In the genomic region with DNA sequence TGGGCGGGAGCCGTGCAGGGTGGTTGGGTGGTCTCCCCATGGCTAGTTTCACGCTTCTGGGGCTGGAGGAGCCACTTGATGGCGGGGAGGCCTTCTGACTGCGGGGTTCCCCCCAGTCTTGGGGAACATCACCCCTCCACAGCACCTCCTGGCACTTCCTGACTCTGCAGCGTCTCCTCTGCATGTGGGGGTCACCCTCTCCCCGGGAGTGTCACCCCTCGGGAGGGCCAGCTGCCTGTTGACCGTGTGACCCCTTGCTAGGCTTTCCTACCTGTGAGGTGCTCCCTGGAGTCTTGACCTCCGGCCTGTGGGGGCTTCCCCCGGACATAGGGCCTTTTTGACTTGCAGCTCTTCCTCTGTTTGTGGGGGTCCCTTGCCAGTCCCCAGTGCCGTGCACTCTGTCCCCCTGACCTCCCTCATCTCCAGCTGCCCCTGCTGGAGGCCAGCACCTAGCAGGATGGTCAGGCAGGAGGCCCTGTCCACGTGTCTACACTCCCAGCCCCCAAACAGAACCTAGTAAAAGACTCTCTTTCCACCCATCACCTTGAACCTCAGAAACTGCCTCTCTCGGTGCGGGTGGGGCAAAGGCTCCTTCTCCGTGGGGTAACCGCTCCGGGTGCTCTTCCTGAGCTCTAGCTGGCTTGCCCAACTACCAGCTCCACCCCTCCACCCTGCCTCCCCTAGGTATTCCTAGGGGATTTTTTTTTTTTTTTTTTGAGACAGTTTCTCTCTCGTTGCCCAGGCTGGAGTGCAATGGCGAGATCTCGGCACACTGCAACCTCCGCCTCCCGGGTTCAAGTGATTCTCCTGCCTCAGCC, we compare ENCODE assay signal across 8 cellular contexts. TPM values are rescaled to one million over a fixed set of nuclear protein-coding genes. Genes with fewer than 3 reads are reported as not detected.
DNase-seq lines count a peak whose midpoint lies in the region; ATAC-seq and TF ChIP-seq lines count a peak whose summit lies in the region.

No MANE protein-coding gene starts in this region.

- H3K4me1 ChIP-seq in SK-N-SH (ENCODE audit: control insufficient read depth in 1 of 2, insufficient read depth in 2 of 2, low read depth in 1 of 2, low read length in 1 of 2) (peaks cover 0 to 13% of the 10 kb centered on the region in 2 experiments; a peak in 1 of 4 replicates), cardiac muscle cell (ENCODE audit: low read depth) (peaks cover 5% of the 10 kb centered on the region)

- no peaks in the 10 kb centered on the region for H3K27me3 ChIP-seq in SK-N-SH (ENCODE audit: insufficient read depth)
- H3K27me3 ChIP-seq in cardiac muscle cell, result no peaks in the 10 kb centered on the region

- peak overlapping the region; percentile 84 for H3K4me2 ChIP-seq in SK-N-SH

- TF ChIP-seq EP300 in SK-N-SH (IDR thresholded peaks at IDR 0.05; ENCODE audit: borderline replicate concordance in 1 of 2, low read depth in 1 of 2, low read length in 1 of 2), result no peak

- ATAC-seq in GM21390 (IDR thresholded peaks at IDR 0.05; ENCODE audit: unreplicated experiment), result peak; percentile 7
- no peak for ATAC-seq in activated naive CD4-positive, alpha-beta T cell treated with anti-CD3 and anti-CD28 coated beads, Interleukin-2, amount 50 U/mL, for 72 hours

- TF ChIP-seq CTCF in 22Rv1 (IDR thresholded peaks at IDR 0.05) (no peak; the same call in 1 of the 2 replicates), SK-N-SH (IDR thresholded peaks at IDR 0.05) (no peak), cardiac muscle cell (IDR thresholded peaks at IDR 0.05; ENCODE audit: low read depth, low read length) (no peak), GM20000 (IDR thresholded peaks at IDR 0.05; ENCODE audit: extremely low read depth, missing control alignments) (no peak)

- H3K27ac Mint-ChIP-seq in activated naive CD4-positive, alpha-beta T cell treated with anti-CD3 and anti-CD28 coated beads, Interleukin-2, amount 50 U/mL, for 72 hours, result peak overlapping the region in 1 of 2 donors; percentile 71

- no peaks in the 10 kb centered on the region for H4K20me1 ChIP-seq in SK-N-SH (ENCODE audit: insufficient read depth)

- H3K9me3 ChIP-seq in SK-N-SH, result no peaks in the 10 kb centered on the region
- no peaks in the 10 kb centered on the region for H3K9me3 ChIP-seq in cardiac muscle cell (ENCODE audit: low read depth)

- H3K9me3 Mint-ChIP-seq in activated naive CD4-positive, alpha-beta T cell treated with anti-CD3 and anti-CD28 coated beads, Interleukin-2, amount 50 U/mL, for 72 hours, result peaks cover 0 to 4% of the 10 kb centered on the region in 2 donors

- DNase-seq in SK-N-SH, result peak; percentile 52
- DNase-seq in cardiac muscle cell (ENCODE audit: low read depth in 1 of 2, low spot score in 1 of 2), result no peak
- no peak for DNase-seq in SKM-1 treated with dmso at 0.1 percent for 144 hours (lab: John Stamatoyannopoulos, UW; ENCODE audit: unreplicated experiment)
- no peak for DNase-seq in GM20000 (ENCODE audit: low spot score)
- no peak for DNase-seq in activated naive CD4-positive, alpha-beta T cell treated with anti-CD3 and anti-CD28 coated beads, Interleukin-2, amount 50 U/mL, for 72 hours (ENCODE audit: low spot score in 2 of 2)

- H3F3A ChIP-seq in SK-N-SH (replicated peaks; ENCODE audit: insufficient read depth), result no peaks in the 10 kb centered on the region

- H3K9me2 ChIP-seq in SK-N-SH, result no peaks in the 10 kb centered on the region

- POLR2A ChIA-PET in SK-N-SH (lab: Yijun Ruan, JAX), result no interaction called here

- H3K79me2 ChIP-seq in SK-N-SH (ENCODE audit: insufficient read depth), result peaks cover 8% of the 10 kb centered on the region

- H3K36me3 Mint-ChIP-seq in activated naive CD4-positive, alpha-beta T cell treated with anti-CD3 and anti-CD28 coated beads, Interleukin-2, amount 50 U/mL, for 72 hours, result peaks cover 4 to 13% of the 10 kb centered on the region in 2 donors

- WGBS in SK-N-SH (ENCODE audit: low lambda C conversion rate), result 50% methylated on average over 19 of the region's 23 CpGs

- peak overlapping the region; percentile 72 for H3K9ac ChIP-seq in SK-N-SH

- H3K4me3 ChIP-seq in SK-N-SH (ENCODE audit: low read depth in 2 of 2, low read length in 1 of 2), result peak overlapping the region; percentile 69 to 71
- peak overlapping the region; percentile 81 for H3K4me3 ChIP-seq in cardiac muscle cell
- H3K4me3 ChIP-seq in skin epidermis, result peak overlapping the region; percentile 58 to 92 (median 70)

- peak overlapping the region; percentile 89 for H2AFZ ChIP-seq in SK-N-SH (ENCODE audit: low read depth)

- CTCF ChIA-PET in SK-N-SH (lab: Yijun Ruan, JAX), result interaction anchor here (0.7 to 2.3 kb wide), 4 partner anchors 11 to 160 kb away, joined by 3 to 8 read pairs (median 5); a partner anchor contains a TSS

- H3K36me3 ChIP-seq in SK-N-SH (replicated peaks in 1 of 2; ENCODE audit: control insufficient read depth in 1 of 2, insufficient read depth in 2 of 2, low read length in 1 of 2) (no peaks in the 10 kb centered on the region), cardiac muscle cell (no peaks in the 10 kb centered on the region)

- TF ChIP-seq RAD21 in SK-N-SH (IDR thresholded peaks at IDR 0.05; ENCODE audit: low read length), result no peak

- H3K27ac ChIP-seq in 22Rv1 (peak overlapping the region; percentile 63), SK-N-SH (ENCODE audit: low read depth in 2 of 2, low read length in 1 of 2) (peak overlapping the region in 1 of 2 experiments; percentile 47; a peak in 1 of 4 replicates), cardiac muscle cell (no peak overlapping the region), skin epidermis (peak overlapping the region in 20 of 21 experiments; percentile 37 to 92 (median 78))

TF ChIP-seq in SK-N-SH, 30 proteins besides CTCF, POLR2A, EP300 and RAD21:
- TF ChIP-seq POLR2AphosphoS5 (IDR thresholded peaks at IDR 0.05; ENCODE audit: low read depth, low read length) (no peak), MXI1 (IDR thresholded peaks at IDR 0.05; ENCODE audit: low read depth, low read length) (peak; percentile 56; the same call in 1 of the 2 replicates), NFIC (IDR thresholded peaks at IDR 0.05; ENCODE audit: borderline replicate concordance) (no peak), SIN3A (IDR thresholded peaks at IDR 0.05; ENCODE audit: borderline replicate concordance, low read depth, low read length) (no peak)
- TF ChIP-seq, protein P1, sequence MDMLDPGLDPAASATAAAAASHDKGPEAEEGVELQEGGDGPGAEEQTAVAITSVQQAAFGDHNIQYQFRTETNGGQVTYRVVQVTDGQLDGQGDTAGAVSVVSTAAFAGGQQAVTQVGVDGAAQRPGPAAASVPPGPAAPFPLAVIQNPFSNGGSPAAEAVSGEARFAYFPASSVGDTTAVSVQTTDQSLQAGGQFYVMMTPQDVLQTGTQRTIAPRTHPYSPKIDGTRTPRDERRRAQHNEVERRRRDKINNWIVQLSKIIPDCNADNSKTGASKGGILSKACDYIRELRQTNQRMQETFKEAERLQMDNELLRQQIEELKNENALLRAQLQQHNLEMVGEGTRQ (IDR thresholded peaks at IDR 0.05; ENCODE audit: borderline replicate concordance, low read depth, low read length), result no peak

RNA-seq across cellular contexts. Expression of a gene that starts 0.7 kb away (rescaled TPM):
- polyA plus RNA-seq in SK-N-SH (2012; rRNA removed) (17.1 and 17.3 TPM in 2 replicates), cardiac muscle cell (36.8 and 47.3 TPM in 2 replicates)
- 11.1 and 14.1 TPM in 2 replicates for polyA plus RNA-seq in SK-N-SH (2012; cell fraction: cytosol; rRNA removed)
- polyA plus RNA-seq in SK-N-SH (2012; cell fraction: nucleus; rRNA removed), result 44.1 and 51.0 TPM in 2 replicates
- total RNA-seq in cardiac muscle cell, result 27.9 and 32.2 TPM in 2 replicates
- 10 to 100 TPM; 24.0 to 36.0 TPM for total RNA-seq in activated naive CD4-positive, alpha-beta T cell treated with anti-CD3 and anti-CD28 coated beads, Interleukin-2, amount 50 U/mL, for 72 hours
